In genomic region chr2:100417745-100418090, GRCh38 we compare ENCODE assay signal across 8 cellular contexts. TPM values are rescaled to one million over a fixed set of nuclear protein-coding genes. Genes with fewer than 3 reads are reported as not detected.
DNase-seq lines count a peak whose midpoint lies in the region; ATAC-seq and TF ChIP-seq lines count a peak whose summit lies in the region.

No MANE protein-coding gene starts in this region.

- in situ Hi-C loops in IMR-90 (cut with MboI; ENCODE audit: low sequenced_read_pairs) = no loop called here

- H3K9ac ChIP-seq in IMR-90 (ENCODE audit: low read depth, low read length) (peak overlapping the region; percentile 63), mucosa of stomach (ENCODE audit: low read length) (peak overlapping the region; percentile 37)

- DNase-seq in A673 (ENCODE audit: low spot score) (no peak), IMR-90 (no peak), chondrocyte (ENCODE audit: low spot score) (no peak), HUDEP-2 (lab: John Stamatoyannopoulos, UW; ENCODE audit: unreplicated experiment in 76 of 76) (no peak), HK-2 (ENCODE audit: unreplicated experiment) (no peak)

- H3K4me1 Mint-ChIP-seq in chondrocyte (ENCODE audit: low read depth) = peaks cover 21% of the 10 kb centered on the region

- H3K4me2 ChIP-seq in IMR-90 (ENCODE audit: low read depth, low read length) = peak overlapping the region; percentile 68

- H3K36me3 Mint-ChIP-seq in chondrocyte (ENCODE audit: low read depth) = peaks cover 2% of the 10 kb centered on the region

- H3K27ac ChIP-seq in A673 (ENCODE audit: low read depth, low read length, poor library complexity, severe bottlenecking) = peak overlapping the region; percentile 62
- H3K27ac ChIP-seq in IMR-90 (ENCODE audit: insufficient read depth, low read length) = peak overlapping the region; percentile 47; the same call in 1 of the 2 replicates

- 0 out of 2 replicates have a peak overlapping the region, but pooled peaks have one; percentile 48 for H3K14ac ChIP-seq in IMR-90 (replicated peaks; ENCODE audit: low read depth, low read length)

- H4K8ac ChIP-seq in IMR-90 (ENCODE audit: low read depth in 2 of 2, low read length in 2 of 2) = peak overlapping the region; percentile 1 to 41; a peak in 2 of 4 replicates

- H3K27ac Mint-ChIP-seq in chondrocyte (ENCODE audit: unreplicated experiment) = no peak overlapping the region

- H3K27me3 ChIP-seq in A673 (replicated peaks; ENCODE audit: insufficient read depth, low read depth, low read length, poor library complexity) (no peaks in the 10 kb centered on the region), IMR-90 (ENCODE audit: control insufficient read depth, insufficient read depth, low read length) (peaks cover 7% of the 10 kb centered on the region; the same call in 1 of the 2 replicates), mucosa of stomach (ENCODE audit: control insufficient read depth, insufficient read depth, low read length) (peaks cover 6% of the 10 kb centered on the region)

- no peak for TF ChIP-seq RAD21 in IMR-90 (IDR thresholded peaks at IDR 0.05; ENCODE audit: low read length)

- no peak overlapping the region for H3K18ac ChIP-seq in IMR-90 (ENCODE audit: low read depth, low read length)

- peak overlapping the region; percentile 60 for H2AK9ac ChIP-seq in IMR-90 (replicated peaks; ENCODE audit: low read depth, low read length, poor library complexity)

- no peak overlapping the region for H2AK5ac ChIP-seq in IMR-90 (ENCODE audit: low read depth, low read length)

- H3K4me3 ChIP-seq in A673 (ENCODE audit: low read depth, low read length, poor library complexity, severe bottlenecking) = peak overlapping the region; percentile 76
- H3K4me3 ChIP-seq in IMR-90 (ENCODE audit: insufficient read depth, low read depth, low read length) = peak overlapping the region; percentile 64
- no peak overlapping the region for H3K4me3 ChIP-seq in mucosa of stomach (ENCODE audit: low read length)

- H3K9me3 ChIP-seq in A673 (ENCODE audit: low read depth, low read length, poor library complexity, severe bottlenecking) (no peaks in the 10 kb centered on the region), IMR-90 (ENCODE audit: control insufficient read depth, insufficient read depth, low read length) (no peaks in the 10 kb centered on the region), mucosa of stomach (ENCODE audit: control insufficient read depth, low read length) (no peaks in the 10 kb centered on the region)

- H3K79me1 ChIP-seq in IMR-90 (ENCODE audit: low read depth in 1 of 2, low read length in 2 of 2) = peaks cover 0 to 9% of the 10 kb centered on the region in 2 experiments; a peak in 2 of 4 replicates

- H3K36me3 ChIP-seq in A673 (ENCODE audit: insufficient read depth, low read length, poor library complexity, severe bottlenecking) (no peaks in the 10 kb centered on the region), IMR-90 (ENCODE audit: control insufficient read depth, insufficient read depth, low read length) (peaks cover 2% of the 10 kb centered on the region), mucosa of stomach (ENCODE audit: control insufficient read depth, insufficient read depth, low read length) (no peaks in the 10 kb centered on the region)

- H3K23ac ChIP-seq in IMR-90 (ENCODE audit: low read depth, low read length) = no peak overlapping the region

- no peak for TF ChIP-seq POLR2A in IMR-90 (IDR thresholded peaks at IDR 0.05; ENCODE audit: low read depth, low read length)

- POLR2A ChIA-PET in A673 (lab: Charles Lee; ENCODE audit: low non-redundant PET) (no interaction called here), IMR-90 (lab: Charles Lee; ENCODE audit: unreplicated experiment) (no interaction called here)

- no peaks in the 10 kb centered on the region for H4K20me1 ChIP-seq in IMR-90 (ENCODE audit: insufficient read depth, low read length)

- dilution Hi-C loops in IMR-90 (cut with HindIII; ENCODE audit: low sequenced_read_pairs, unreplicated experiment) = no loop called here

- WGBS in IMR-90 (ENCODE audit: extremely low coverage in 2 of 2, insufficient read length in 1 of 2), 2 experiments = 0% methylated on average over 1 of the region's 12 CpGs; no CpG with 5 or more reads in 1 of the 2 experiments

- H4K91ac ChIP-seq in IMR-90 (ENCODE audit: insufficient read depth, low read depth, low read length) = no peak overlapping the region

- no peaks in the 10 kb centered on the region for H3K9me1 ChIP-seq in IMR-90 (ENCODE audit: insufficient read depth, low read length)

- no peak overlapping the region for H2BK120ac ChIP-seq in IMR-90 (ENCODE audit: low read depth, low read length)

- H2BK5ac ChIP-seq in IMR-90 (ENCODE audit: low read depth, low read length, poor library complexity, severe bottlenecking) = no peak overlapping the region

- H2BK15ac ChIP-seq in IMR-90 (ENCODE audit: low read depth, low read length) = no peak overlapping the region

- CTCF ChIA-PET in A673 (lab: Charles Lee) (no interaction called here), IMR-90 (lab: Yijun Ruan, JAX) (interaction anchor here (0.6 kb wide), 1 partner anchor 36 kb away, joined by 3 read pairs; no protein-coding TSS in a partner anchor)

- peaks cover 11% of the 10 kb centered on the region for H3K4me1 ChIP-seq in A673 (ENCODE audit: insufficient read depth, low read length, poor library complexity, severe bottlenecking)
- H3K4me1 ChIP-seq in IMR-90 (ENCODE audit: control insufficient read depth, insufficient read depth, low read length) = no peaks in the 10 kb centered on the region
- peaks cover 4% of the 10 kb centered on the region for H3K4me1 ChIP-seq in mucosa of stomach (ENCODE audit: control insufficient read depth, insufficient read depth, low read length)

- intact Hi-C loops in A673 (cut with micrococcal nuclease; ENCODE audit: unreplicated experiment) = no loop called here
- intact Hi-C loops in IMR-90 (cut with micrococcal nuclease) = no loop called here

- no peak for TF ChIP-seq CTCF in A673 (conservative IDR thresholded peaks at IDR 0.05; ENCODE audit: low read depth, low read length)
- no peak for TF ChIP-seq CTCF in IMR-90 (conservative IDR thresholded peaks at IDR 0.05; ENCODE audit: low read depth, low read length)
- TF ChIP-seq CTCF in chondrocyte (IDR thresholded peaks at IDR 0.05) = no peak

- H3K56ac ChIP-seq in IMR-90 (ENCODE audit: extremely low read depth, insufficient read depth, low read length) = no peak overlapping the region

- no peaks in the 10 kb centered on the region for H3K9me3 Mint-ChIP-seq in chondrocyte (ENCODE audit: low read depth)

- H3K4me3 Mint-ChIP-seq in chondrocyte (ENCODE audit: unreplicated experiment) = peak overlapping the region; percentile 77

- no peak overlapping the region; the same call in 1 of the 2 replicates for H4K5ac ChIP-seq in IMR-90 (ENCODE audit: low read depth, low read length)

- H2AFZ ChIP-seq in IMR-90 (replicated peaks; ENCODE audit: low read length, poor library complexity) = peak overlapping the region; percentile 95

- no TSS peak for BruUV-seq in A673 (replicated peaks; lab: Mats Ljungman, UMichigan)
- BruUV-seq in IMR-90 (replicated peaks; lab: Mats Ljungman, UMichigan) = no TSS peak

- no peak overlapping the region; the same call in 1 of the 2 replicates for H3K4ac ChIP-seq in IMR-90 (ENCODE audit: low read depth, low read length)

- no peak overlapping the region for H2BK20ac ChIP-seq in IMR-90 (ENCODE audit: low read depth, low read length)

- H3K27me3 Mint-ChIP-seq in chondrocyte (ENCODE audit: low read depth) = no peaks in the 10 kb centered on the region

- ATAC-seq in IMR-90 (ENCODE audit: low read depth) (no peak), HG03571 (IDR thresholded peaks at IDR 0.05; ENCODE audit: unreplicated experiment) (no peak), GM21367 (IDR thresholded peaks at IDR 0.05; ENCODE audit: unreplicated experiment) (no peak)

TF ChIP-seq in IMR-90, 13 proteins besides CTCF, POLR2A, EP300 and RAD21 (continues in another document):
- TF ChIP-seq CHD1 (IDR thresholded peaks at IDR 0.05; ENCODE audit: low read depth, low read length) = no peak
- TF ChIP-seq RFX5 (IDR thresholded peaks at IDR 0.05; ENCODE audit: low read depth, low read length) = no peak
- TF ChIP-seq RCOR1 (IDR thresholded peaks at IDR 0.05; ENCODE audit: insufficient replicate concordance, low read length) = no peak
- TF ChIP-seq SMC3 (IDR thresholded peaks at IDR 0.05; ENCODE audit: low read depth, low read length) = no peak
- no peak for TF ChIP-seq MAFK (IDR thresholded peaks at IDR 0.05; ENCODE audit: low read depth, low read length)
- no peak for TF ChIP-seq ELK1 (IDR thresholded peaks at IDR 0.05; ENCODE audit: borderline replicate concordance, low read depth, low read length)
- no peak for TF ChIP-seq MXI1 (IDR thresholded peaks at IDR 0.05; ENCODE audit: borderline replicate concordance, low read depth, low read length)
- TF ChIP-seq CEBPB (IDR thresholded peaks at IDR 0.05; ENCODE audit: low read depth, low read length) = no peak
- no peak for TF ChIP-seq USF2 (IDR thresholded peaks at IDR 0.05; ENCODE audit: low read depth, low read length)
- no peak for TF ChIP-seq BHLHE40 (IDR thresholded peaks at IDR 0.05; ENCODE audit: low read depth, low read length)

RNA-seq across cellular contexts. Expression of gene CHST10, which starts 0.2 kb away (rescaled TPM):
- total RNA-seq in A673 (2021) = 10.9 and 11.3 TPM in 2 replicates
- total RNA-seq in IMR-90 (2012; rRNA removed) = 8.3 and 8.6 TPM in 2 replicates
- 6.4 and 6.9 TPM in 2 replicates for polyA plus RNA-seq in IMR-90 (2012; rRNA removed)
- 3.8 and 9.5 TPM in 2 replicates for polyA plus RNA-seq in IMR-90 (2012; cell fraction: cytosol; rRNA removed)
- 6.1 and 9.1 TPM in 2 replicates for polyA plus RNA-seq in IMR-90 (2012; cell fraction: nucleus; rRNA removed; ENCODE audit: low replicate concordance)
- 9.8 to 11.1 TPM (median 10.8 TPM) in 3 replicates for total RNA-seq in chondrocyte

RNA-seq across cellular contexts. Expression of gene NMS, which starts 52.6 kb away (rescaled TPM):
- total RNA-seq in A673 (2021) (not detected in 2 replicates), IMR-90 (2012; rRNA removed) (not detected in 2 replicates), chondrocyte (not detected in 3 replicates)
- not detected in 2 replicates for polyA plus RNA-seq in IMR-90 (2012; rRNA removed)
- not detected in 2 replicates for polyA plus RNA-seq in IMR-90 (2012; cell fraction: cytosol; rRNA removed)
- not detected in 2 replicates for polyA plus RNA-seq in IMR-90 (2012; cell fraction: nucleus; rRNA removed; ENCODE audit: low replicate concordance)
